Comparison of ENCODE assay signal across 8 cellular contexts in genomic region chr5:153147891-153148623, GRCh38.
DNase-seq lines count a peak whose midpoint lies in the region; ATAC-seq, FAIRE-seq and TF ChIP-seq lines count a peak whose summit lies in the region.

No MANE protein-coding gene starts in this region.

- no peak overlapping the region for H3K27ac ChIP-seq in H1 (ENCODE audit: low read depth, low read length)
- H3K27ac ChIP-seq in neural cell (ENCODE audit: low read length), result no peak overlapping the region

- H3K4me2 ChIP-seq in H1 (ENCODE audit: insufficient read depth in 1 of 2, low read depth in 2 of 2, low read length in 2 of 2) (no peak overlapping the region; a peak in 1 of 4 replicates), neural cell (ENCODE audit: low read length) (no peak overlapping the region)

- FAIRE-seq in H1 (lab: Jason Lieb, UNC), result peak; percentile 98

- no peaks in the 10 kb centered on the region for H3F3A ChIP-seq in neural cell (ENCODE audit: insufficient read depth, low read length, poor library complexity, severe bottlenecking)

- H3K23ac ChIP-seq in H1 (ENCODE audit: insufficient read length), result no peak overlapping the region

- WGBS in H1 (ENCODE audit: extremely low coverage in 1 of 2, insufficient coverage in 1 of 2, insufficient read length in 1 of 2, insufficient replicate concordance in 2 of 2, low coverage in 1 of 2, low lambda C conversion rate in 2 of 2, missing lambda C conversion rate in 1 of 2), 2 experiments, result 38% methylated on average over 7 of the region's 7 CpGs; no CpG with 5 or more reads in 1 of the 2 experiments

- H2AK5ac ChIP-seq in H1 (ENCODE audit: low read depth, low read length), result no peak overlapping the region

- peak overlapping the region; percentile 80; the same call in 1 of the 2 replicates for H4K8ac ChIP-seq in H1 (ENCODE audit: extremely low read depth, insufficient read depth, low read length)

- H2BK20ac ChIP-seq in H1 (ENCODE audit: low read length), result no peak overlapping the region

- peak overlapping the region; percentile 21 for H2BK120ac ChIP-seq in H1 (replicated peaks; ENCODE audit: low read depth, low read length)

- no peak overlapping the region for H3K4me3 ChIP-seq in AG09309 (ENCODE audit: control insufficient read depth, low read depth, low read length)
- H3K4me3 ChIP-seq in H1 (ENCODE audit: extremely low read depth in 1 of 4, insufficient read depth in 2 of 4, low read depth in 3 of 4, low read length in 4 of 4), result no peak overlapping the region
- H3K4me3 ChIP-seq in neural cell (ENCODE audit: low read length), result no peak overlapping the region

- peak; percentile 93 to 95 for TF ChIP-seq RAD21 in H1 (IDR thresholded peaks at IDR 0.05 in 1 of 2, conservative IDR thresholded peaks at IDR 0.05 in 1 of 2; ENCODE audit: low read depth in 2 of 2, low read length in 2 of 2)
- peak; percentile 55 for TF ChIP-seq RAD21 in neural cell (conservative IDR thresholded peaks at IDR 0.05)

- H3K23me2 ChIP-seq in H1 (ENCODE audit: low read depth, low read length), result no peaks in the 10 kb centered on the region

- CTCF ChIA-PET in H1 (lab: Charles Lee; ENCODE audit: partially characterized antibody), result interaction anchor here (0.6 to 5.1 kb wide), 38 partner anchors 8 to 821 kb away, joined by 3 to 34 read pairs (median 4); no protein-coding TSS in a partner anchor

- H3K36me3 Mint-ChIP-seq in CD14-positive monocyte, result no peaks in the 10 kb centered on the region

- no peak overlapping the region for H4K5ac ChIP-seq in H1 (ENCODE audit: insufficient read length, low read depth, low read length)

- H3K4me3 Mint-ChIP-seq in CD14-positive monocyte, result no peak overlapping the region

- TF ChIP-seq POLR2A in H1 (IDR thresholded peaks at IDR 0.05; ENCODE audit: control extremely low read depth in 1 of 2, low read depth in 2 of 2, low read length in 2 of 2), result no peak

- DNase-seq in AG09309 (ENCODE audit: low read depth) (peak; percentile 27), NCI-H526 (lab: John Stamatoyannopoulos, UW) (peak; percentile 26 to 67), H1 (ENCODE audit: low read depth in 1 of 2, low spot score in 2 of 2) (peak in 1 of 2 experiments; percentile 52), CD14-positive monocyte (ENCODE audit: low spot score) (no peak), GM19238 (ENCODE audit: insufficient read length, low spot score) (no peak)

- no peak overlapping the region for H2BK5ac ChIP-seq in H1 (ENCODE audit: low read depth, low read length)

- H2AFZ ChIP-seq in H1 (ENCODE audit: low read length) (peak overlapping the region; percentile 37; the same call in 1 of the 2 replicates), neural cell (ENCODE audit: low read depth, low read length) (no peak overlapping the region)

- H3K9me3 ChIP-seq in H1 (ENCODE audit: insufficient read depth in 2 of 2, low read depth in 1 of 2, low read length in 1 of 2) (no peaks in the 10 kb centered on the region), neural cell (ENCODE audit: low read length) (no peaks in the 10 kb centered on the region)

- H2BK12ac ChIP-seq in H1 (ENCODE audit: low read depth, low read length), result no peak overlapping the region

- H3K4me1 Mint-ChIP-seq in CD14-positive monocyte, result no peaks in the 10 kb centered on the region

- H3K56ac ChIP-seq in H1 (replicated peaks; ENCODE audit: insufficient read length, low read depth, low read length), result no peak overlapping the region

- no peaks in the 10 kb centered on the region for H3K79me2 ChIP-seq in H1 (ENCODE audit: control insufficient read depth in 1 of 2, insufficient read depth in 2 of 2, low read length in 2 of 2)
- no peaks in the 10 kb centered on the region for H3K79me2 ChIP-seq in neural cell (replicated peaks; ENCODE audit: insufficient read depth, low read length)

- no peak overlapping the region for H3K18ac ChIP-seq in H1 (ENCODE audit: extremely low read depth, low read length)

- peak overlapping the region; percentile 25 for H4K91ac ChIP-seq in H1 (replicated peaks; ENCODE audit: insufficient read length, low read length)

- H3K27me3 Mint-ChIP-seq in CD14-positive monocyte (ENCODE audit: low read depth in 3 of 3), result no peaks in the 10 kb centered on the region

- no peak overlapping the region for H3K9ac ChIP-seq in H1 (replicated peaks in 1 of 4; ENCODE audit: extremely low read depth in 1 of 4, low read depth in 3 of 4, low read length in 3 of 4)
- no peak overlapping the region for H3K9ac ChIP-seq in neural cell (ENCODE audit: low read length)

- ATAC-seq in GM18868 (IDR thresholded peaks at IDR 0.05; ENCODE audit: unreplicated experiment) (peak; percentile 92), HG03103 (IDR thresholded peaks at IDR 0.05; ENCODE audit: low read depth, unreplicated experiment) (peak; percentile 76)

- H3K36me3 ChIP-seq in H1 (ENCODE audit: control insufficient read depth in 2 of 4, insufficient read depth in 4 of 4, low read length in 3 of 4) (no peaks in the 10 kb centered on the region), neural cell (ENCODE audit: insufficient read depth, low read length) (no peaks in the 10 kb centered on the region)

- peak overlapping the region; percentile 74 for H3K4ac ChIP-seq in H1 (replicated peaks; ENCODE audit: insufficient read length, low read depth, low read length)

- peak overlapping the region; percentile 83; the same call in 1 of the 2 replicates for H2BK15ac ChIP-seq in H1 (ENCODE audit: low read length)

- no peaks in the 10 kb centered on the region for H3K9me2 ChIP-seq in neural cell (ENCODE audit: insufficient read depth, low read length)

- intact Hi-C loops in CD14-positive monocyte (cut with micrococcal nuclease), result no loop called here

- H3K14ac ChIP-seq in H1 (ENCODE audit: insufficient read length), result no peak overlapping the region

- no peaks in the 10 kb centered on the region for H3K4me1 ChIP-seq in H1 (replicated peaks in 1 of 4; ENCODE audit: control insufficient read depth in 3 of 4, insufficient read depth in 4 of 4, low read length in 3 of 4)

- peaks cover 0 to 11% (median 6%) of the 10 kb centered on the region in 7 donors for H3K9me3 Mint-ChIP-seq in CD14-positive monocyte

- H4K20me1 ChIP-seq in H1 (replicated peaks in 1 of 2; ENCODE audit: control insufficient read depth in 1 of 2, insufficient read depth in 2 of 2, low read length in 2 of 2) (no peaks in the 10 kb centered on the region), neural cell (ENCODE audit: insufficient read depth) (no peaks in the 10 kb centered on the region)

- no peak overlapping the region for H3K27ac Mint-ChIP-seq in CD14-positive monocyte

- TF ChIP-seq EP300 in H1 (IDR thresholded peaks at IDR 0.05; ENCODE audit: borderline replicate concordance in 1 of 2, low read depth in 2 of 2, low read length in 2 of 2), result no peak
- no peak for TF ChIP-seq EP300 in neural cell (conservative IDR thresholded peaks at IDR 0.05; ENCODE audit: poor library complexity, severe bottlenecking)

- H3K79me1 ChIP-seq in H1 (ENCODE audit: low read depth, low read length), result no peaks in the 10 kb centered on the region; the same call in 1 of the 2 replicates

- POLR2A ChIA-PET in H1 (lab: Charles Lee; ENCODE audit: partially characterized antibody), result no interaction called here

- TF ChIP-seq CTCF in AG09309 (IDR thresholded peaks at IDR 0.05; ENCODE audit: control insufficient read depth, insufficient read depth, low read depth, low read length, missing control alignments) (peak; percentile 70), H1 (IDR thresholded peaks at IDR 0.05; ENCODE audit: control extremely low read depth in 1 of 3, insufficient read depth in 1 of 3, low read depth in 1 of 3, low read length in 3 of 3) (peak in 2 of 3 experiments; percentile 71 to 80; a peak in 3 of 4 replicates), neural cell (IDR thresholded peaks at IDR 0.05; ENCODE audit: poor library complexity, severe bottlenecking) (peak; percentile 48), CD14-positive monocyte (IDR thresholded peaks at IDR 0.05) (no peak)

- H3K27me3 ChIP-seq in H1 (replicated peaks in 1 of 4; ENCODE audit: control insufficient read depth in 3 of 4, extremely low read depth in 1 of 4, insufficient read depth in 3 of 4, low read length in 3 of 4) (no peaks in the 10 kb centered on the region), neural cell (ENCODE audit: insufficient read depth, low read depth, low read length) (no peaks in the 10 kb centered on the region)

TF ChIP-seq in H1, 55 proteins besides CTCF, POLR2A, EP300 and RAD21:
- TF ChIP-seq SIN3A (conservative IDR thresholded peaks at IDR 0.05 in 1 of 2, IDR thresholded peaks at IDR 0.05 in 1 of 2; ENCODE audit: low read depth in 1 of 2, low read length in 2 of 2) (0 out of 4 replicates have a peak, but pooled peaks of 1 of the 2 experiments have one; percentile 24), GABPA (IDR thresholded peaks at IDR 0.05; ENCODE audit: borderline replicate concordance, insufficient read depth, low read length) (no peak)

TF ChIP-seq in neural cell, 6 proteins besides CTCF, POLR2A, EP300 and RAD21:
- TF ChIP-seq SMC3 (conservative IDR thresholded peaks at IDR 0.05; ENCODE audit: poor library complexity) (peak; percentile 60), POLR2AphosphoS5 (IDR thresholded peaks at IDR 0.05) (no peak)

Comparison
In these comparisons a context has a peak if more than half of its experiments do, and no peak if none do; other contexts are left out.
1. DNase-seq: peak in AG09309 (single experiment) and NCI-H526 (2 of 2); none in CD14-positive monocyte (single experiment) and GM19238 (single experiment).